1 cellular context compared by ENCODE assay signal in the genomic region with DNA sequence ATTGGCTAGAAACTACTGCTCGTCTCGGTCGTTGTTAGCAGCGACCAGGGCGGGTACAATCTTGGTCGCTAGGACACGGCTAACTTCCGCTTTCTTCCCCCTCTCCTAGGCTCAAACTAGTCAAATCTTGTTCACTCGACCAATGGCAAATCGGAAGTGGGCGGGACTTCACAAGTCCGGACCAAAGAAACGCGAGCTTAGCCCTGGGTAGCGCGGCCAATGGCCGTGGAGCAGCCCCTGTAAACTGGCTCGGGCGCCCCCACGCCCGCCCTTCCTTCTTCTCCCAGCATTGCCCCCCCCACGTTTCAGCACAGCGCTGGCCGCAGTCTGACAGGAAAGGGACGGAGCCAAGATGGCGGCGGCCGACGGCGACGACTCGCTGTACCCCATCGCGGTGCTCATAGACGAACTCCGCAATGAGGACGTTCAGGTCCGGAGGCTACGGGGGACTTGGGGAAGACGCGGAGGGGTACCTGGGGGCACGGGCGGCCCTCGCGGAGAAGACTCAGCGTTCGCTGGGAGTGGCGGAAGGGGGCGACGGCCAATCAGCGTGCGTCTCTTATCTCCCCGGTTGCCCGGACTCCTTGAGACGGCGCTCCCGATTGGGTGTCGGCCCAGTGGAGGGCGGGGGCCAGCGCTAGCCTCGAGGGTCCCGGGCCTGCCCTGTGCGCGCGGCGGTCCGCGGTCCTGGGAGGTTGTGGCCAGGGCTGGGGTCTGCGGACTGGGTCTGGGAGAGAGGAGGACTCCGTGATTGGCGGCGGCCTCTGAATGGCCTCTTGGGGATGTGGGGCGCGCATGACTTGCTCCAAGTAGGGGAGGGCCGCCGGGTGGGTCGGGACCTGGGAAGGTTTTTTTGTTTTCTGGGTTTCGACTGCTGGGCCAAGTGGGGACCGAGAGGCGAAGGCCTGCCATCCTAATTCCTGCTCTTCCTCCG.
TF ChIP-seq lines count a peak whose summit lies in the region.

A gene (plus strand): TSS at position 308 of the 934 bp plus-strand sequence. CDS start 45 bp downstream, at position 353.

TF ChIP-seq in SK-N-SH, 30 proteins besides CTCF, POLR2A, EP300 and RAD21 (continued from another document):
- TF ChIP-seq, protein P1, sequence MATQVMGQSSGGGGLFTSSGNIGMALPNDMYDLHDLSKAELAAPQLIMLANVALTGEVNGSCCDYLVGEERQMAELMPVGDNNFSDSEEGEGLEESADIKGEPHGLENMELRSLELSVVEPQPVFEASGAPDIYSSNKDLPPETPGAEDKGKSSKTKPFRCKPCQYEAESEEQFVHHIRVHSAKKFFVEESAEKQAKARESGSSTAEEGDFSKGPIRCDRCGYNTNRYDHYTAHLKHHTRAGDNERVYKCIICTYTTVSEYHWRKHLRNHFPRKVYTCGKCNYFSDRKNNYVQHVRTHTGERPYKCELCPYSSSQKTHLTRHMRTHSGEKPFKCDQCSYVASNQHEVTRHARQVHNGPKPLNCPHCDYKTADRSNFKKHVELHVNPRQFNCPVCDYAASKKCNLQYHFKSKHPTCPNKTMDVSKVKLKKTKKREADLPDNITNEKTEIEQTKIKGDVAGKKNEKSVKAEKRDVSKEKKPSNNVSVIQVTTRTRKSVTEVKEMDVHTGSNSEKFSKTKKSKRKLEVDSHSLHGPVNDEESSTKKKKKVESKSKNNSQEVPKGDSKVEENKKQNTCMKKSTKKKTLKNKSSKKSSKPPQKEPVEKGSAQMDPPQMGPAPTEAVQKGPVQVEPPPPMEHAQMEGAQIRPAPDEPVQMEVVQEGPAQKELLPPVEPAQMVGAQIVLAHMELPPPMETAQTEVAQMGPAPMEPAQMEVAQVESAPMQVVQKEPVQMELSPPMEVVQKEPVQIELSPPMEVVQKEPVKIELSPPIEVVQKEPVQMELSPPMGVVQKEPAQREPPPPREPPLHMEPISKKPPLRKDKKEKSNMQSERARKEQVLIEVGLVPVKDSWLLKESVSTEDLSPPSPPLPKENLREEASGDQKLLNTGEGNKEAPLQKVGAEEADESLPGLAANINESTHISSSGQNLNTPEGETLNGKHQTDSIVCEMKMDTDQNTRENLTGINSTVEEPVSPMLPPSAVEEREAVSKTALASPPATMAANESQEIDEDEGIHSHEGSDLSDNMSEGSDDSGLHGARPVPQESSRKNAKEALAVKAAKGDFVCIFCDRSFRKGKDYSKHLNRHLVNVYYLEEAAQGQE (IDR thresholded peaks at IDR 0.05; ENCODE audit: low read depth, low read length): no peak
- TF ChIP-seq JUND (IDR thresholded peaks at IDR 0.05) (no peak; the same call in 1 of the 2 replicates), GATA2 (CRISPR knock-in tag; IDR thresholded peaks at IDR 0.05) (peak; percentile 68), NFIC (IDR thresholded peaks at IDR 0.05; ENCODE audit: borderline replicate concordance) (no peak), POLR2AphosphoS5 (IDR thresholded peaks at IDR 0.05; ENCODE audit: low read depth, low read length) (peak; percentile 81), RFX5 (IDR thresholded peaks at IDR 0.05; ENCODE audit: low read length) (no peak; the same call in none of the 2 replicates), EZH2phosphoT487 (IDR thresholded peaks at IDR 0.05; ENCODE audit: borderline replicate concordance, low read depth) (no peak), TAF1 (IDR thresholded peaks at IDR 0.05; ENCODE audit: borderline replicate concordance, low read depth, low read length) (peak; percentile 90), FOSL2 (IDR thresholded peaks at IDR 0.05; ENCODE audit: borderline replicate concordance, low read depth) (no peak), FOXJ3 (CRISPR knock-in tag; IDR thresholded peaks at IDR 0.05) (0 out of 2 replicates have a peak, but pooled peaks have one; percentile 60)
- TF ChIP-seq, protein P2, sequence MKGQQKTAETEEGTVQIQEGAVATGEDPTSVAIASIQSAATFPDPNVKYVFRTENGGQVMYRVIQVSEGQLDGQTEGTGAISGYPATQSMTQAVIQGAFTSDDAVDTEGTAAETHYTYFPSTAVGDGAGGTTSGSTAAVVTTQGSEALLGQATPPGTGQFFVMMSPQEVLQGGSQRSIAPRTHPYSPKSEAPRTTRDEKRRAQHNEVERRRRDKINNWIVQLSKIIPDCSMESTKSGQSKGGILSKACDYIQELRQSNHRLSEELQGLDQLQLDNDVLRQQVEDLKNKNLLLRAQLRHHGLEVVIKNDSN (IDR thresholded peaks at IDR 0.05; ENCODE audit: borderline replicate concordance, low read depth): no peak
- TF ChIP-seq, protein P3, sequence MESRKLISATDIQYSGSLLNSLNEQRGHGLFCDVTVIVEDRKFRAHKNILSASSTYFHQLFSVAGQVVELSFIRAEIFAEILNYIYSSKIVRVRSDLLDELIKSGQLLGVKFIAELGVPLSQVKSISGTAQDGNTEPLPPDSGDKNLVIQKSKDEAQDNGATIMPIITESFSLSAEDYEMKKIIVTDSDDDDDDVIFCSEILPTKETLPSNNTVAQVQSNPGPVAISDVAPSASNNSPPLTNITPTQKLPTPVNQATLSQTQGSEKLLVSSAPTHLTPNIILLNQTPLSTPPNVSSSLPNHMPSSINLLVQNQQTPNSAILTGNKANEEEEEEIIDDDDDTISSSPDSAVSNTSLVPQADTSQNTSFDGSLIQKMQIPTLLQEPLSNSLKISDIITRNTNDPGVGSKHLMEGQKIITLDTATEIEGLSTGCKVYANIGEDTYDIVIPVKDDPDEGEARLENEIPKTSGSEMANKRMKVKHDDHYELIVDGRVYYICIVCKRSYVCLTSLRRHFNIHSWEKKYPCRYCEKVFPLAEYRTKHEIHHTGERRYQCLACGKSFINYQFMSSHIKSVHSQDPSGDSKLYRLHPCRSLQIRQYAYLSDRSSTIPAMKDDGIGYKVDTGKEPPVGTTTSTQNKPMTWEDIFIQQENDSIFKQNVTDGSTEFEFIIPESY (IDR thresholded peaks at IDR 0.05; ENCODE audit: borderline replicate concordance, low read depth): peak; percentile 37; the same call in 1 of the 2 replicates
- TF ChIP-seq, protein P4, sequence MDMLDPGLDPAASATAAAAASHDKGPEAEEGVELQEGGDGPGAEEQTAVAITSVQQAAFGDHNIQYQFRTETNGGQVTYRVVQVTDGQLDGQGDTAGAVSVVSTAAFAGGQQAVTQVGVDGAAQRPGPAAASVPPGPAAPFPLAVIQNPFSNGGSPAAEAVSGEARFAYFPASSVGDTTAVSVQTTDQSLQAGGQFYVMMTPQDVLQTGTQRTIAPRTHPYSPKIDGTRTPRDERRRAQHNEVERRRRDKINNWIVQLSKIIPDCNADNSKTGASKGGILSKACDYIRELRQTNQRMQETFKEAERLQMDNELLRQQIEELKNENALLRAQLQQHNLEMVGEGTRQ (IDR thresholded peaks at IDR 0.05; ENCODE audit: borderline replicate concordance, low read depth, low read length): no peak
